ENCODE assay signal across 20 cellular contexts in genomic region chr7:70142247-70142932, GRCh38.
"Had no signal": no experiment of that assay in that cellular context is flagged by ENCODE, and none has a peak within 500 bp of the region (broad histone marks: within the 10 kb centered on the region; RNA-seq: fewer than 3 reads in every experiment).

No MANE protein-coding gene starts in this region.

- H3K9me3 Mint-ChIP-seq: naive thymus-derived CD8-positive, alpha-beta T cell; stimulated activated naive CD8-positive, alpha-beta T cell treated with anti-CD3 and anti-CD28 coated beads, Interleukin-15, Interleukin-2, amounts not matched to agents 100 ng/mL and 50 ng/mL, for 24 hours had no signal

- H3K27me3 ChIP-seq: dorsolateral prefrontal cortex, heart right ventricle, neutrophil, right atrium auricular region, sigmoid colon, tibial artery, upper lobe of right lung, vagina had no signal

- H3K27ac ChIP-seq: coronary artery, dorsolateral prefrontal cortex, heart right ventricle, neutrophil, right atrium auricular region, sigmoid colon, tibial artery, upper lobe of right lung, vagina had no signal

- H3K4me1 Mint-ChIP-seq: naive thymus-derived CD8-positive, alpha-beta T cell had no signal

- H3K4me1 ChIP-seq: right atrium auricular region, upper lobe of right lung, vagina had no signal

- H3K36me3 Mint-ChIP-seq: naive thymus-derived CD8-positive, alpha-beta T cell had no signal

- ATAC-seq: heart right ventricle; left lobe of liver; mucosa of descending colon; naive thymus-derived CD8-positive, alpha-beta T cell; upper lobe of right lung had no signal

- H3K9me3 ChIP-seq: heart right ventricle, mucosa of descending colon, neutrophil, right atrium auricular region, sigmoid colon, tibial artery, upper lobe of right lung, vagina had no signal

- H3K4me3 ChIP-seq: coronary artery, dorsolateral prefrontal cortex, heart right ventricle, mucosa of descending colon, right atrium auricular region, sigmoid colon, tibial artery, upper lobe of right lung, vagina had no signal

- H3K36me3 ChIP-seq: heart right ventricle, neutrophil, right atrium auricular region, sigmoid colon, tibial artery, upper lobe of right lung, vagina had no signal

- H3K4me3 Mint-ChIP-seq: naive thymus-derived CD8-positive, alpha-beta T cell; stimulated activated naive CD8-positive, alpha-beta T cell treated with anti-CD3 and anti-CD28 coated beads, Interleukin-15, Interleukin-2, amounts not matched to agents 100 ng/mL and 50 ng/mL, for 24 hours had no signal

- DNase-seq: dorsolateral prefrontal cortex; effector CD8-positive, alpha-beta T cell; heart right ventricle; hypothalamus; kidney glomerular epithelial cell; mammary epithelial cell; mucosa of descending colon; naive thymus-derived CD8-positive, alpha-beta T cell; posterior cingulate gyrus; sigmoid colon; small intestine; stimulated activated CD4-positive, alpha-beta T cell treated with anti-CD3 and anti-CD28 coated beads, Interleukin-2, amount 100 ng/mL, for 48 hours; tibial artery; upper lobe of right lung had no signal
